In genomic region chr20:5126512-5127203, GRCh38 we compare ENCODE assay signal across 1 cellular context.
A peak's percentile ranks its signal among the peaks of the same experiment; 100 is the strongest.
TF ChIP-seq lines count a peak whose summit lies in the region.

CDS2 (plus strand) TSS chr20:5127008; CDS start chr20:5127093, 85 bp downstream.

TF ChIP-seq in HepG2, 621 proteins besides CTCF, POLR2A, EP300 and RAD21 (continued from another document and continues in another):
- peak; percentile 95 for TF ChIP-seq ZBTB14 (CRISPR knock-in tag; IDR thresholded peaks at IDR 0.05)
- peak; percentile 93 for TF ChIP-seq ARID4A (CRISPR knock-in tag; IDR thresholded peaks at IDR 0.05; ENCODE audit: borderline replicate concordance)
- peak; percentile 81 for TF ChIP-seq ZNF616 (CRISPR knock-in tag; IDR thresholded peaks at IDR 0.05; ENCODE audit: low read depth)
- TF ChIP-seq ZNF781 (CRISPR knock-in tag; IDR thresholded peaks at IDR 0.05; ENCODE audit: borderline replicate concordance, not compliant biosample characterization), result peak; percentile 37
- TF ChIP-seq ZNF101 (CRISPR knock-in tag; IDR thresholded peaks at IDR 0.05; ENCODE audit: borderline replicate concordance, low read depth), result no peak
- TF ChIP-seq MYNN (CRISPR knock-in tag; IDR thresholded peaks at IDR 0.05; ENCODE audit: low read depth), result peak; percentile 50
- TF ChIP-seq ZNF275 (CRISPR knock-in tag; IDR thresholded peaks at IDR 0.05; ENCODE audit: borderline replicate concordance), result peak; percentile 94
- TF ChIP-seq KLF6 (CRISPR knock-in tag; IDR thresholded peaks at IDR 0.05), result peak; percentile 70
- peak; percentile 92 for TF ChIP-seq TOE1 (CRISPR knock-in tag; IDR thresholded peaks at IDR 0.05)
- TF ChIP-seq ZBTB38 (CRISPR knock-in tag; IDR thresholded peaks at IDR 0.05), result peak; percentile 82
- peak; percentile 70; the same call in 1 of the 2 replicates for TF ChIP-seq RNF2 (conservative IDR thresholded peaks at IDR 0.05; ENCODE audit: low read depth)
- peak; percentile 80; the same call in 1 of the 2 replicates for TF ChIP-seq KIAA2018 (CRISPR knock-in tag; IDR thresholded peaks at IDR 0.05; ENCODE audit: borderline replicate concordance)
- TF ChIP-seq ZBTB2 (CRISPR knock-in tag; IDR thresholded peaks at IDR 0.05; ENCODE audit: low read depth), result peak; percentile 52
- TF ChIP-seq HNRNPLL (IDR thresholded peaks at IDR 0.05; ENCODE audit: low read depth, low read length, poor library complexity, severe bottlenecking), result peak; percentile 98
- no peak for TF ChIP-seq LCORL (IDR thresholded peaks at IDR 0.05)
- peak; percentile 92 for TF ChIP-seq LCORL (CRISPR knock-in tag; IDR thresholded peaks at IDR 0.05)
- TF ChIP-seq AHR (CRISPR knock-in tag; IDR thresholded peaks at IDR 0.05), result peak; percentile 75
- peak; percentile 68; the same call in 1 of the 2 replicates for TF ChIP-seq KLF15 (CRISPR knock-in tag; IDR thresholded peaks at IDR 0.05; ENCODE audit: borderline replicate concordance)
- TF ChIP-seq YY1 (IDR thresholded peaks at IDR 0.05; ENCODE audit: insufficient read depth, insufficient replicate concordance, low read depth, low read length), result peak; percentile 87
- TF ChIP-seq ZNF20 (CRISPR knock-in tag; IDR thresholded peaks at IDR 0.05), result no peak
- TF ChIP-seq PHB2 (IDR thresholded peaks at IDR 0.05; ENCODE audit: partially characterized antibody), result no peak
- TF ChIP-seq MED13 (CRISPR knock-in tag; IDR thresholded peaks at IDR 0.05), result no peak
- TF ChIP-seq, protein P1, sequence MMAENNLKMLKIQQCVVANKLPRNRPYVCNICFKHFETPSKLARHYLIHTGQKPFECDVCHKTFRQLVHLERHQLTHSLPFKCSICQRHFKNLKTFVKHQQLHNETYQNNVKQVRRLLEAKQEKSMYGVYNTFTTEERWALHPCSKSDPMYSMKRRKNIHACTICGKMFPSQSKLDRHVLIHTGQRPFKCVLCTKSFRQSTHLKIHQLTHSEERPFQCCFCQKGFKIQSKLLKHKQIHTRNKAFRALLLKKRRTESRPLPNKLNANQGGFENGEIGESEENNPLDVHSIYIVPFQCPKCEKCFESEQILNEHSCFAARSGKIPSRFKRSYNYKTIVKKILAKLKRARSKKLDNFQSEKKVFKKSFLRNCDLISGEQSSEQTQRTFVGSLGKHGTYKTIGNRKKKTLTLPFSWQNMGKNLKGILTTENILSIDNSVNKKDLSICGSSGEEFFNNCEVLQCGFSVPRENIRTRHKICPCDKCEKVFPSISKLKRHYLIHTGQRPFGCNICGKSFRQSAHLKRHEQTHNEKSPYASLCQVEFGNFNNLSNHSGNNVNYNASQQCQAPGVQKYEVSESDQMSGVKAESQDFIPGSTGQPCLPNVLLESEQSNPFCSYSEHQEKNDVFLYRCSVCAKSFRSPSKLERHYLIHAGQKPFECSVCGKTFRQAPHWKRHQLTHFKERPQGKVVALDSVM (CRISPR knock-in tag; IDR thresholded peaks at IDR 0.05), result peak; percentile 76
- TF ChIP-seq ZC3H4 (CRISPR knock-in tag; IDR thresholded peaks at IDR 0.05; ENCODE audit: borderline replicate concordance), result no peak
- 0 out of 2 replicates have a peak, but pooled peaks have one; percentile 85 for TF ChIP-seq ZUFSP (CRISPR knock-in tag; IDR thresholded peaks at IDR 0.05; ENCODE audit: borderline replicate concordance)
- peak; percentile 79; the same call in 1 of the 2 replicates for TF ChIP-seq NR2F2 (IDR thresholded peaks at IDR 0.05; ENCODE audit: borderline replicate concordance, low read depth)
- 0 out of 2 replicates have a peak, but pooled peaks have one; percentile 5 for TF ChIP-seq NFE2 (CRISPR knock-in tag; IDR thresholded peaks at IDR 0.05)
- TF ChIP-seq, protein P2, sequence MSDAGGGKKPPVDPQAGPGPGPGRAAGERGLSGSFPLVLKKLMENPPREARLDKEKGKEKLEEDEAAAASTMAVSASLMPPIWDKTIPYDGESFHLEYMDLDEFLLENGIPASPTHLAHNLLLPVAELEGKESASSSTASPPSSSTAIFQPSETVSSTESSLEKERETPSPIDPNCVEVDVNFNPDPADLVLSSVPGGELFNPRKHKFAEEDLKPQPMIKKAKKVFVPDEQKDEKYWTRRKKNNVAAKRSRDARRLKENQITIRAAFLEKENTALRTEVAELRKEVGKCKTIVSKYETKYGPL (CRISPR knock-in tag; IDR thresholded peaks at IDR 0.05), result peak; percentile 90
- no peak; the same call in 1 of the 2 replicates for TF ChIP-seq MTA1 (CRISPR knock-in tag; IDR thresholded peaks at IDR 0.05; ENCODE audit: borderline replicate concordance)
- TF ChIP-seq ZNF501 (CRISPR knock-in tag; IDR thresholded peaks at IDR 0.05), result peak; percentile 99
- TF ChIP-seq, protein P3, sequence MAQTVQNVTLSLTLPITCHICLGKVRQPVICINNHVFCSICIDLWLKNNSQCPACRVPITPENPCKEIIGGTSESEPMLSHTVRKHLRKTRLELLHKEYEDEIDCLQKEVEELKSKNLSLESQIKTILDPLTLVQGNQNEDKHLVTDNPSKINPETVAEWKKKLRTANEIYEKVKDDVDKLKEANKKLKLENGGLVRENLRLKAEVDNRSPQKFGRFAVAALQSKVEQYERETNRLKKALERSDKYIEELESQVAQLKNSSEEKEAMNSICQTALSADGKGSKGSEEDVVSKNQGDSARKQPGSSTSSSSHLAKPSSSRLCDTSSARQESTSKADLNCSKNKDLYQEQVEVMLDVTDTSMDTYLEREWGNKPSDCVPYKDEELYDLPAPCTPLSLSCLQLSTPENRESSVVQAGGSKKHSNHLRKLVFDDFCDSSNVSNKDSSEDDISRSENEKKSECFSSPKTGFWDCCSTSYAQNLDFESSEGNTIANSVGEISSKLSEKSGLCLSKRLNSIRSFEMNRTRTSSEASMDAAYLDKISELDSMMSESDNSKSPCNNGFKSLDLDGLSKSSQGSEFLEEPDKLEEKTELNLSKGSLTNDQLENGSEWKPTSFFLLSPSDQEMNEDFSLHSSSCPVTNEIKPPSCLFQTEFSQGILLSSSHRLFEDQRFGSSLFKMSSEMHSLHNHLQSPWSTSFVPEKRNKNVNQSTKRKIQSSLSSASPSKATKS (CRISPR knock-in tag; IDR thresholded peaks at IDR 0.05), result no peak
